In genomic region chr1:7705048-7705907, GRCh38 we compare ENCODE assay signal across 8 cellular contexts.
DNase-seq lines count a peak whose midpoint lies in the region; ATAC-seq and TF ChIP-seq lines count a peak whose summit lies in the region.

No MANE protein-coding gene starts in this region.

- no peak overlapping the region for H3K27ac Mint-ChIP-seq in Calu3 (ENCODE audit: unreplicated experiment)
- no peak overlapping the region for H3K27ac Mint-ChIP-seq in activated CD4-positive, alpha-beta T cell treated with anti-CD3 and anti-CD28 coated beads for 36 hours

- H3K36me3 ChIP-seq in ectodermal cell (ENCODE audit: control insufficient read depth, insufficient read depth, low read length) (no peaks in the 10 kb centered on the region), upper lobe of right lung (no peaks in the 10 kb centered on the region)

- peaks cover 22% of the 10 kb centered on the region for H3K36me3 Mint-ChIP-seq in Calu3 (ENCODE audit: insufficient read depth, unreplicated experiment)
- H3K36me3 Mint-ChIP-seq in activated CD4-positive, alpha-beta T cell treated with anti-CD3 and anti-CD28 coated beads for 36 hours (ENCODE audit: low read depth) = peaks cover 2% of the 10 kb centered on the region

- peaks cover 22% of the 10 kb centered on the region for H3K4me1 ChIP-seq in ectodermal cell (ENCODE audit: control insufficient read depth, insufficient read depth, low read length)
- peaks cover 4% of the 10 kb centered on the region for H3K4me1 ChIP-seq in upper lobe of right lung

- DNase-seq in Calu3 = peak; percentile 24
- peak; percentile 49 for DNase-seq in activated CD4-positive, alpha-beta T cell treated with anti-CD3 and anti-CD28 coated beads for 36 hours
- peak; percentile 40 for DNase-seq in middle frontal gyrus (ENCODE audit: extremely low spot score, low spot score)
- peak; percentile 76 for DNase-seq in upper lobe of right lung

- no peaks in the 10 kb centered on the region for H3K9me3 Mint-ChIP-seq in Calu3 (ENCODE audit: low read depth, unreplicated experiment)
- no peaks in the 10 kb centered on the region for H3K9me3 Mint-ChIP-seq in activated CD4-positive, alpha-beta T cell treated with anti-CD3 and anti-CD28 coated beads for 36 hours (ENCODE audit: low read depth)

- POLR2A ChIA-PET in activated CD4-positive, alpha-beta T cell treated with anti-CD3 and anti-CD28 coated beads for 36 hours (lab: Charles Lee) = interaction anchor here (0.5 to 1.2 kb wide), 2 partner anchors 10 to 239 kb away, joined by 3 to 5 read pairs; no protein-coding TSS in a partner anchor

- H3K27ac ChIP-seq in ectodermal cell (ENCODE audit: insufficient read depth, low read depth, low read length, poor library complexity, severe bottlenecking) (no peak overlapping the region), upper lobe of right lung (peak overlapping the region; percentile 37)

- H3K4me3 ChIP-seq in ectodermal cell (ENCODE audit: insufficient read depth, low read depth, low read length) (peak overlapping the region; percentile 43), upper lobe of right lung (peak overlapping the region; percentile 54)

- CTCF ChIA-PET in Calu3 (lab: Charles Lee) = interaction anchor here (0.5 to 1.0 kb wide), 2 partner anchors 47 to 50 kb away, joined by 6 to 7 read pairs; no protein-coding TSS in a partner anchor
- CTCF ChIA-PET in activated CD4-positive, alpha-beta T cell treated with anti-CD3 and anti-CD28 coated beads for 36 hours (lab: Charles Lee) = interaction anchor here (0.9 to 1.4 kb wide), 7 partner anchors 18 to 48 kb away, joined by 3 to 7 read pairs (median 5); no protein-coding TSS in a partner anchor

- no peak for ATAC-seq in activated CD4-positive, alpha-beta T cell treated with anti-CD3 and anti-CD28 coated beads for 36 hours
- ATAC-seq in upper lobe of right lung (peak; percentile 34), GM18858 (IDR thresholded peaks at IDR 0.05; ENCODE audit: unreplicated experiment) (no peak), GM21447 (IDR thresholded peaks at IDR 0.05; ENCODE audit: unreplicated experiment) (no peak), HG03175 (IDR thresholded peaks at IDR 0.05; ENCODE audit: unreplicated experiment) (no peak)

- H3K27me3 ChIP-seq in ectodermal cell (ENCODE audit: control insufficient read depth, insufficient read depth, low read length, poor library complexity, severe bottlenecking) (peaks cover 38% of the 10 kb centered on the region), upper lobe of right lung (peaks cover 7% of the 10 kb centered on the region)

- H3K4me3 Mint-ChIP-seq in Calu3 (ENCODE audit: low read depth, unreplicated experiment) = peak overlapping the region; percentile 64
- peak overlapping the region; percentile 61 for H3K4me3 Mint-ChIP-seq in activated CD4-positive, alpha-beta T cell treated with anti-CD3 and anti-CD28 coated beads for 36 hours

- H3K9me3 ChIP-seq in ectodermal cell (ENCODE audit: control insufficient read depth, low read length) (no peaks in the 10 kb centered on the region), upper lobe of right lung (no peaks in the 10 kb centered on the region)

- H3K4me1 Mint-ChIP-seq in Calu3 (ENCODE audit: low read depth, unreplicated experiment) = no peaks in the 10 kb centered on the region
- peaks cover 13% of the 10 kb centered on the region for H3K4me1 Mint-ChIP-seq in activated CD4-positive, alpha-beta T cell treated with anti-CD3 and anti-CD28 coated beads for 36 hours

- WGBS in ectodermal cell, 2 experiments = 15% methylated on average over 106 of the region's 106 CpGs

- intact Hi-C loops in Calu3 (cut with micrococcal nuclease; ENCODE audit: unreplicated experiment) = no loop called here
- intact Hi-C loops in activated CD4-positive, alpha-beta T cell treated with anti-CD3 and anti-CD28 coated beads for 36 hours (cut with DNase I, micrococcal nuclease) = loop anchor here in 1 of 2 experiments (2.0 to 10.0 kb wide), 2 partner anchors 48 to 920 kb away; partner anchors contain the start of gene CAMTA1
- intact Hi-C loops in upper lobe of right lung (cut with DNase I) = no loop called here

- BruUV-seq in Calu3 (replicated peaks; lab: Mats Ljungman, UMichigan) = no TSS peak

- H3K27me3 Mint-ChIP-seq in Calu3 (ENCODE audit: unreplicated experiment) = peaks cover 33% of the 10 kb centered on the region
- H3K27me3 Mint-ChIP-seq in activated CD4-positive, alpha-beta T cell treated with anti-CD3 and anti-CD28 coated beads for 36 hours = peaks cover 46% of the 10 kb centered on the region

- TF ChIP-seq CTCF in Calu3 (IDR thresholded peaks at IDR 0.05; ENCODE audit: unreplicated experiment) (no peak), upper lobe of right lung (IDR thresholded peaks at IDR 0.05) (no peak)

Comparison
In these comparisons a context has a peak if more than half of its experiments do, and no peak if none do; other contexts are left out.
1. DNase-seq: peak in every context shown above with its lines; median percentile 76 in upper lobe of right lung; 49 in activated CD4-positive, alpha-beta T cell treated with anti-CD3 and anti-CD28 coated beads for 36 hours; 40 in middle frontal gyrus; 24 in Calu3.